In the genomic region with DNA sequence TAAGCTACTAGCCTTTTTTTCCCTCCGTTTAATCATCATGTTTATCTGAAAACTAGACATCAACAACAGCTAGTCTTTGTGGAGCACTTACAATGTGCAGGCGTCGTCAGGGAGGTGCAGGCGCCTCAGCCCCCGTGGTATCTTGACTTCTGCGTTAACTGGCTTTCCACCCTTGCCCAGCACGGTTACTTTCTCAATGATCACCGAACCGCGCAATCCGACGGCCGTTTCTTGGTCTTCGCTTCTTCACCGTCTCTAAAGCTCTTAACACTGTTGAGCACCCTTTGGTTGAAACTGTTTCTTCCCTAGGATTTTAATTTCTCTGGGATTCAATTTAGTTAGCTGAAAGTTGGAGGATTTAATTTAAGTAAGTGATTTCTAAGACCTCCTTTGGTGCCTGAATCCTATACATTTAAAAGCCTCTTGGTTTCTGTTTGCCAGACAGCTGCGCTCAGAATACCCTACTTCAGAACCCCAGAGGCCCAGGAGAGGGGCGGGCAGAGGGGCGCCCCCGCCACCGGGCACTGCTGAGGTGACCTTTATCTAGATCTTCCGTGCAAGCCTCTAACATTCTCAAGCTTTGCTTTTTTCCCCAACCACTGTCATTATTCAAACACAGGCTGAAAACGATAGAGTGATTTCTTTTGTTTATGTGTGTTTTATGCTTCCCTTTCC, we compare ENCODE assay signal across 14 cellular contexts. TPM values are rescaled to one million over a fixed set of nuclear protein-coding genes. Genes with fewer than 3 reads are reported as not detected.
DNase-seq lines count a peak whose midpoint lies in the region; ATAC-seq, FAIRE-seq and TF ChIP-seq lines count a peak whose summit lies in the region.
"Had no signal": no experiment of that assay in that cellular context is flagged by ENCODE, and none has a peak within 500 bp of the region (broad histone marks: within the 10 kb centered on the region; RNA-seq: fewer than 3 reads in every experiment).

No MANE protein-coding gene starts in this region.

- no peak for TF ChIP-seq RAD21 in IMR-90 (IDR thresholded peaks at IDR 0.05; ENCODE audit: low read length)

- intact Hi-C loops in IMR-90 (cut with micrococcal nuclease) = no loop called here
- intact Hi-C loops in endothelial cell of umbilical vein (cut with micrococcal nuclease) = no loop called here
- intact Hi-C loops in sigmoid colon (cut with DNase I) = no loop called here

- peak overlapping the region in 1 of 2 experiments; percentile 47; a peak in 1 of 4 replicates for H4K8ac ChIP-seq in IMR-90 (ENCODE audit: low read depth in 2 of 2, low read length in 2 of 2)
- no peak overlapping the region for H4K8ac ChIP-seq in neuronal stem cell (ENCODE audit: low read depth, low read length)

- H3K27me3 ChIP-seq in ACC112 (ENCODE audit: insufficient read depth, low read length) = peaks cover 16% of the 10 kb centered on the region; the same call in 1 of the 2 replicates
- no peaks in the 10 kb centered on the region for H3K27me3 ChIP-seq in IMR-90 (ENCODE audit: control insufficient read depth, insufficient read depth, low read length)
- peaks cover 16 to 17% of the 10 kb centered on the region in 2 experiments for H3K27me3 ChIP-seq in endothelial cell of umbilical vein (ENCODE audit: control insufficient read depth in 2 of 2, insufficient read depth in 2 of 2, low read length in 2 of 2)
- H3K27me3 ChIP-seq in neuronal stem cell (ENCODE audit: control insufficient read depth in 3 of 3, insufficient read depth in 3 of 3, low read depth in 1 of 3, low read length in 3 of 3) = no peaks in the 10 kb centered on the region
- H3K27me3 ChIP-seq in sigmoid colon = peaks cover 0 to 10% (median 0%) of the 10 kb centered on the region in 3 donors

- H2BK20ac ChIP-seq in IMR-90 (ENCODE audit: low read depth, low read length) = peak overlapping the region; percentile 21; the same call in 1 of the 2 replicates

- H3K14ac ChIP-seq in IMR-90 (replicated peaks; ENCODE audit: low read depth, low read length) (no peak overlapping the region), neuronal stem cell (ENCODE audit: low read length) (no peak overlapping the region)

- in situ Hi-C loops in IMR-90 (cut with MboI; ENCODE audit: low sequenced_read_pairs) = no loop called here

- no peaks in the 10 kb centered on the region for H3K79me2 ChIP-seq in ACC112 (ENCODE audit: control insufficient read depth, insufficient read depth, low read length, unreplicated experiment)
- H3K79me2 ChIP-seq in endothelial cell of umbilical vein (ENCODE audit: control insufficient read depth, insufficient read depth, low read length) = no peaks in the 10 kb centered on the region

- H3K27ac ChIP-seq in ACC112 (ENCODE audit: low read depth, low read length) (no peak overlapping the region), IMR-90 (ENCODE audit: insufficient read depth, low read length) (peak overlapping the region; percentile 75; the same call in 1 of the 2 replicates), endothelial cell of umbilical vein (ENCODE audit: insufficient read depth, low read depth, low read length) (no peak overlapping the region), neuronal stem cell (replicated peaks; ENCODE audit: low read length) (no peak overlapping the region), sigmoid colon (no peak overlapping the region)

- ATAC-seq in IMR-90 (ENCODE audit: low read depth) (no peak), HG03025 (IDR thresholded peaks at IDR 0.05; ENCODE audit: low FRiP score, unreplicated experiment) (no peak), HG03045 (IDR thresholded peaks at IDR 0.05; ENCODE audit: unreplicated experiment) (no peak)
- ATAC-seq: PC-3 had no signal

- H3K79me1 ChIP-seq in IMR-90 (ENCODE audit: low read depth in 1 of 2, low read length in 2 of 2) (no peaks in the 10 kb centered on the region), neuronal stem cell (ENCODE audit: low read depth, low read length) (no peaks in the 10 kb centered on the region)

- H2BK12ac ChIP-seq in neuronal stem cell (ENCODE audit: low read length) = no peak overlapping the region

- H2BK120ac ChIP-seq in IMR-90 (ENCODE audit: low read depth, low read length) = peak overlapping the region; percentile 36
- H2BK120ac ChIP-seq in neuronal stem cell (ENCODE audit: low read depth, low read length) = peak overlapping the region; percentile 49

- H3K4me3 ChIP-seq in ACC112 (ENCODE audit: low read depth, low read length) = no peak overlapping the region
- H3K4me3 ChIP-seq in IMR-90 (ENCODE audit: insufficient read depth, low read depth, low read length) = no peak overlapping the region
- no peak overlapping the region for H3K4me3 ChIP-seq in endothelial cell of umbilical vein (replicated peaks in 1 of 3; ENCODE audit: insufficient read depth in 1 of 3, low read depth in 1 of 3, low read length in 3 of 3)
- H3K4me3 ChIP-seq in neuronal stem cell (ENCODE audit: low read length in 2 of 2) = no peak overlapping the region
- no peak overlapping the region for H3K4me3 ChIP-seq in sigmoid colon

- H2BK5ac ChIP-seq in IMR-90 (ENCODE audit: low read depth, low read length, poor library complexity, severe bottlenecking) (no peak overlapping the region), neuronal stem cell (ENCODE audit: low read length) (no peak overlapping the region)

- no peak overlapping the region for H3K9ac ChIP-seq in IMR-90 (ENCODE audit: low read depth, low read length)
- no peak overlapping the region for H3K9ac ChIP-seq in endothelial cell of umbilical vein (replicated peaks; ENCODE audit: extremely low read depth, insufficient read depth, low read length)
- H3K9ac ChIP-seq in neuronal stem cell (ENCODE audit: low read depth, low read length, poor library complexity) = no peak overlapping the region

- CTCF ChIA-PET in IMR-90 (lab: Yijun Ruan, JAX) = interaction anchor here (2.1 kb wide), 1 partner anchor 13 kb away, joined by 8 read pairs; no protein-coding TSS in a partner anchor
- CTCF ChIA-PET in endothelial cell of umbilical vein (lab: Charles Lee) = interaction anchor here (0.9 to 1.7 kb wide), 2 partner anchors 34 to 39 kb away, joined by 3 to 5 read pairs; no protein-coding TSS in a partner anchor

- H3K36me3 ChIP-seq in ACC112 (ENCODE audit: insufficient read depth, low read length) (no peaks in the 10 kb centered on the region), IMR-90 (ENCODE audit: control insufficient read depth, insufficient read depth, low read length) (no peaks in the 10 kb centered on the region), endothelial cell of umbilical vein (ENCODE audit: control insufficient read depth in 2 of 2, extremely low read depth in 1 of 2, insufficient read depth in 2 of 2, low read length in 2 of 2) (no peaks in the 10 kb centered on the region), neuronal stem cell (replicated peaks in 1 of 2; ENCODE audit: control insufficient read depth in 2 of 2, insufficient read depth in 2 of 2, low read length in 2 of 2) (no peaks in the 10 kb centered on the region), sigmoid colon (no peaks in the 10 kb centered on the region)

- POLR2A ChIA-PET in IMR-90 (lab: Charles Lee; ENCODE audit: unreplicated experiment) = no interaction called here
- POLR2A ChIA-PET in endothelial cell of umbilical vein (lab: Charles Lee) = no interaction called here

- FAIRE-seq in endothelial cell of umbilical vein (lab: Jason Lieb, UNC) = no peak

- peak overlapping the region; percentile 48 for H3K18ac ChIP-seq in IMR-90 (ENCODE audit: low read depth, low read length)
- peak overlapping the region; percentile 60 for H3K18ac ChIP-seq in neuronal stem cell (ENCODE audit: low read length)

- no peak for TF ChIP-seq CTCF in IMR-90 (conservative IDR thresholded peaks at IDR 0.05; ENCODE audit: low read depth, low read length)
- TF ChIP-seq CTCF in endothelial cell of umbilical vein (IDR thresholded peaks at IDR 0.05; ENCODE audit: extremely low read depth in 1 of 2, insufficient read depth in 1 of 2, low read depth in 1 of 2, low read length in 2 of 2) = no peak
- TF ChIP-seq CTCF in sigmoid colon (IDR thresholded peaks at IDR 0.05) = no peak

- no peak overlapping the region for H2AK5ac ChIP-seq in IMR-90 (ENCODE audit: low read depth, low read length)
- H2AK5ac ChIP-seq in neuronal stem cell (ENCODE audit: low read depth, low read length) = no peak overlapping the region

- H3K9me1 ChIP-seq in IMR-90 (ENCODE audit: insufficient read depth, low read length) (no peaks in the 10 kb centered on the region), endothelial cell of umbilical vein (replicated peaks; ENCODE audit: control insufficient read depth, extremely low read depth, insufficient read depth, low read length) (no peaks in the 10 kb centered on the region)

- H3K4ac ChIP-seq in IMR-90 (ENCODE audit: low read depth, low read length) = peak overlapping the region; percentile 53; the same call in 1 of the 2 replicates
- no peak overlapping the region for H3K4ac ChIP-seq in neuronal stem cell (ENCODE audit: low read length)

- H4K91ac ChIP-seq in IMR-90 (ENCODE audit: insufficient read depth, low read depth, low read length) = no peak overlapping the region
- no peak overlapping the region for H4K91ac ChIP-seq in neuronal stem cell (ENCODE audit: low read depth, low read length, poor library complexity)

- dilution Hi-C loops in IMR-90 (cut with HindIII; ENCODE audit: low sequenced_read_pairs, unreplicated experiment) (no loop called here), endothelial cell of umbilical vein (cut with MboI; ENCODE audit: extremely low pct_ligation_motif_present, low sequenced_read_pairs) (no loop called here)

- peak overlapping the region; percentile 55 for H2AFZ ChIP-seq in ACC112 (ENCODE audit: low read length, unreplicated experiment)
- H2AFZ ChIP-seq in IMR-90 (replicated peaks; ENCODE audit: low read length, poor library complexity) = peak overlapping the region; percentile 2
- peak overlapping the region; percentile 6 for H2AFZ ChIP-seq in endothelial cell of umbilical vein (ENCODE audit: low read depth, low read length)
- peak overlapping the region; percentile 41 for H2AFZ ChIP-seq in neuronal stem cell (ENCODE audit: low read length)

- H3K4me2 ChIP-seq in IMR-90 (ENCODE audit: low read depth, low read length) = no peak overlapping the region; the same call in 1 of the 2 replicates
- H3K4me2 ChIP-seq in endothelial cell of umbilical vein (ENCODE audit: insufficient read depth, low read length) = no peak overlapping the region
- no peak overlapping the region for H3K4me2 ChIP-seq in neuronal stem cell (ENCODE audit: insufficient read depth, low read length, poor library complexity, severe bottlenecking)

- H4K20me1 ChIP-seq in IMR-90 (ENCODE audit: insufficient read depth, low read length) (no peaks in the 10 kb centered on the region), endothelial cell of umbilical vein (replicated peaks; ENCODE audit: control insufficient read depth, extremely low read depth, insufficient read depth, low read length) (no peaks in the 10 kb centered on the region)

- 90% methylated on average over 14 of the region's 22 CpGs; no CpG with 5 or more reads in 1 of the 2 experiments for WGBS in IMR-90 (ENCODE audit: extremely low coverage in 2 of 2, insufficient read length in 1 of 2), 2 experiments
- WGBS in neuronal stem cell (ENCODE audit: extremely low coverage in 2 of 2, insufficient read length in 2 of 2, insufficient replicate concordance in 1 of 2), 2 donors = no CpG with 5 or more reads among the region's 22 CpGs
- WGBS in sigmoid colon, 2 donors = 76% methylated on average over 22 of the region's 22 CpGs

- no peaks in the 10 kb centered on the region for H3K4me1 ChIP-seq in ACC112 (ENCODE audit: control insufficient read depth, insufficient read depth, low read length, unreplicated experiment)
- peaks cover 14% of the 10 kb centered on the region; the same call in 1 of the 2 replicates for H3K4me1 ChIP-seq in IMR-90 (ENCODE audit: control insufficient read depth, insufficient read depth, low read length)
- H3K4me1 ChIP-seq in endothelial cell of umbilical vein (ENCODE audit: control insufficient read depth, extremely low read depth, insufficient read depth, low read length) = no peaks in the 10 kb centered on the region
- peaks cover 2 to 5% of the 10 kb centered on the region in 2 donors for H3K4me1 ChIP-seq in neuronal stem cell (ENCODE audit: control insufficient read depth in 2 of 2, insufficient read depth in 1 of 2, low read depth in 1 of 2, low read length in 2 of 2)
- H3K4me1 ChIP-seq in sigmoid colon = no peaks in the 10 kb centered on the region

- H4K5ac ChIP-seq in IMR-90 (ENCODE audit: low read depth, low read length) = peak overlapping the region; percentile 67

- DNase-seq in IMR-90 (no peak), endothelial cell of umbilical vein (ENCODE audit: low read depth, low spot score) (no peak), neuronal stem cell (ENCODE audit: low spot score) (no peak), CD1c-positive myeloid dendritic cell (ENCODE audit: extremely low spot score) (no peak), sigmoid colon (no peak)
- DNase-seq: CD8-positive, alpha-beta memory T cell; H7; NCI-H345; NCI-H526 treated with DMSO at 0.1 percent for 48 hours; PC-3 had no signal

- TF ChIP-seq EP300 in sigmoid colon (IDR thresholded peaks at IDR 0.05) = no peak

- peak overlapping the region; percentile 17; the same call in 1 of the 3 replicates for H2BK15ac ChIP-seq in IMR-90 (ENCODE audit: low read depth, low read length)
- no peak overlapping the region for H2BK15ac ChIP-seq in neuronal stem cell (ENCODE audit: low read length)

- H3K56ac ChIP-seq in IMR-90 (ENCODE audit: extremely low read depth, insufficient read depth, low read length) = no peak overlapping the region

- BruUV-seq in IMR-90 (replicated peaks; lab: Mats Ljungman, UMichigan) = no TSS peak
- no TSS peak for BruUV-seq in endothelial cell of umbilical vein (replicated peaks; lab: Mats Ljungman, UMichigan)

- no peak overlapping the region for H3K23ac ChIP-seq in IMR-90 (ENCODE audit: low read depth, low read length)
- H3K23ac ChIP-seq in neuronal stem cell (ENCODE audit: low read depth, low read length, poor library complexity) = no peak overlapping the region

- H3K9me3 ChIP-seq in IMR-90 (ENCODE audit: control insufficient read depth, insufficient read depth, low read length) (no peaks in the 10 kb centered on the region), endothelial cell of umbilical vein (replicated peaks; ENCODE audit: control insufficient read depth, insufficient read depth, low read length) (no peaks in the 10 kb centered on the region), neuronal stem cell (replicated peaks in 1 of 2; ENCODE audit: control insufficient read depth in 2 of 2, insufficient read depth in 1 of 2, low read depth in 1 of 2, low read length in 2 of 2) (no peaks in the 10 kb centered on the region), sigmoid colon (no peaks in the 10 kb centered on the region)

- no peak overlapping the region for H2AK9ac ChIP-seq in IMR-90 (replicated peaks; ENCODE audit: low read depth, low read length, poor library complexity)

- TF ChIP-seq POLR2A in IMR-90 (IDR thresholded peaks at IDR 0.05; ENCODE audit: low read depth, low read length) (no peak), endothelial cell of umbilical vein (IDR thresholded peaks at IDR 0.05; ENCODE audit: low read depth, low read length) (no peak), sigmoid colon (IDR thresholded peaks at IDR 0.05) (no peak)

RNA-seq across cellular contexts. Expression of a gene that starts 18.0 kb away (rescaled TPM):
- total RNA-seq in IMR-90 (2012; rRNA removed) (19.4 and 24.4 TPM in 2 replicates), endothelial cell of umbilical vein (17.9 and 23.8 TPM in 2 replicates), sigmoid colon (10 to 100 TPM; 14.0 to 34.6 (median 26.0) TPM)
- polyA plus RNA-seq in IMR-90 (2012; rRNA removed) (17.7 and 23.0 TPM in 2 replicates), endothelial cell of umbilical vein (38.2 and 45.1 TPM in 2 replicates), sigmoid colon (10 to 100 TPM; 12.0 to 23.3 (median 15.6) TPM)
- polyA plus RNA-seq in IMR-90 (2012; cell fraction: cytosol; rRNA removed) = 22.3 and 22.4 TPM in 2 replicates
- polyA plus RNA-seq in IMR-90 (2012; cell fraction: nucleus; rRNA removed; ENCODE audit: low replicate concordance) = 16.7 and 47.5 TPM in 2 replicates
- 28.7 and 28.8 TPM in 2 replicates for polyA plus RNA-seq in endothelial cell of umbilical vein (2011; cell fraction: cytosol; rRNA removed)
- polyA plus RNA-seq in endothelial cell of umbilical vein (2011; cell fraction: nucleus; rRNA removed) = 28.4 and 37.1 TPM in 2 replicates
- polyA plus RNA-seq in endothelial cell of umbilical vein (2012) = 18.8 and 22.6 TPM in 2 replicates
- 17.9 and 21.5 TPM in 2 replicates for polyA minus RNA-seq in endothelial cell of umbilical vein
- 2.6 TPM for polyA minus RNA-seq in endothelial cell of umbilical vein (2011; cell fraction: cytosol; rRNA and poly(A)+ RNA removed)
- polyA minus RNA-seq in endothelial cell of umbilical vein (2011; cell fraction: nucleus; rRNA and poly(A)+ RNA removed) = 5.9 and 13.3 TPM in 2 replicates
- polyA plus RNA-seq in neuronal stem cell (2013, experiment 1 of 2) = 25.3 TPM
- 23.3 TPM for polyA plus RNA-seq in neuronal stem cell (2013, experiment 2 of 2)

RNA-seq across cellular contexts. Expression of a gene that starts 35.1 kb away (rescaled TPM):
- total RNA-seq in IMR-90 (2012; rRNA removed) = 0.72 and 1.1 TPM in 2 replicates
- 1.7 and 2.3 TPM in 2 replicates for polyA plus RNA-seq in IMR-90 (2012; rRNA removed)
- 1.4 and 1.6 TPM in 2 replicates for polyA plus RNA-seq in IMR-90 (2012; cell fraction: cytosol; rRNA removed)
- 1.7 and 2.4 TPM in 2 replicates for polyA plus RNA-seq in IMR-90 (2012; cell fraction: nucleus; rRNA removed; ENCODE audit: low replicate concordance)
- 0.11 and 0.14 TPM in 2 replicates for total RNA-seq in endothelial cell of umbilical vein
- 0.89 and 0.91 TPM in 2 replicates for polyA plus RNA-seq in endothelial cell of umbilical vein
- polyA plus RNA-seq in endothelial cell of umbilical vein (2011; cell fraction: cytosol; rRNA removed) = 0.77 and 1.1 TPM in 2 replicates
- 1.4 and 2.9 TPM in 2 replicates for polyA plus RNA-seq in endothelial cell of umbilical vein (2011; cell fraction: nucleus; rRNA removed)
- polyA plus RNA-seq in endothelial cell of umbilical vein (2012) = 0.15 TPM in 1 of 2 replicates, not detected in the other
- polyA minus RNA-seq in endothelial cell of umbilical vein = 1.1 and 1.4 TPM in 2 replicates
- not detected for polyA minus RNA-seq in endothelial cell of umbilical vein (2011; cell fraction: cytosol; rRNA and poly(A)+ RNA removed)
- polyA minus RNA-seq in endothelial cell of umbilical vein (2011; cell fraction: nucleus; rRNA and poly(A)+ RNA removed) = 1.0 and 3.6 TPM in 2 replicates
- 20.5 TPM for polyA plus RNA-seq in neuronal stem cell (2013, experiment 1 of 2)
- polyA plus RNA-seq in neuronal stem cell (2013, experiment 2 of 2) = 20.4 TPM
- 1 to 10 TPM; 1.4 to 4.7 (median 1.7) TPM for total RNA-seq in sigmoid colon
- polyA plus RNA-seq in sigmoid colon = 1 to 10 TPM in 1 of 3 donors, under 1 TPM in 2; 0.23 to 1.2 (median 0.60) TPM
- total RNA-seq: CD8-positive, alpha-beta memory T cell; HT-29; PC-3 had no signal
- polyA plus RNA-seq: CD8-positive, alpha-beta memory T cell had no signal

Comparison
In these comparisons a context has a peak if more than half of its experiments do, and no peak if none do; other contexts are left out.
1. H2AFZ ChIP-seq: peak in every context shown above with its lines; median percentile 55 in ACC112; 41 in neuronal stem cell; 6 in endothelial cell of umbilical vein; 2 in IMR-90.